Comparison of ENCODE assay signal across 8 cellular contexts in the genomic region with DNA sequence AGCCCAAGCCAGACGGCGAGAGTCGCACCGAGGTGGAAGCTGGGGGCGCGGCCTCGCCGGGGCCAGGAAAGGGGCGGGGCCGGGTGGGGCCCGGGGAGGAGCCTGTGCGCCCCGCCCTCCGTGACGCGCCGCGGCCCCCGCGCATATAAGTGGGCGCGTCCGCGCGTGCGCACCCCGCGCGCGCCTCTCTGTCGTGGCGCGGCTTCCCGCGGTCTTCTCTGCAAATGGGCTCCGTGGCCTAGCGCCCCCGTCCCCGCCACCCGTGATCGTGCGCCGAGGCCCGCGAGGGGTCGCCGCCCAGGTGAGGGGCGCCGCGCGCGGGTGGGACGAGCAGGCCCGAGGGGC. TPM values are rescaled to one million over a fixed set of nuclear protein-coding genes. Genes with fewer than 3 reads are reported as not detected.
DNase-seq lines count a peak whose midpoint lies in the region; ATAC-seq and TF ChIP-seq lines count a peak whose summit lies in the region.

PPDPF (plus strand) TSS at position 172 of the 345 bp plus-strand sequence. CDS start 544 bp downstream, outside the sequence.

- H3K4me1 ChIP-seq in BLaER1 treated with 17β-estradiol and CSF1 and Interleukin-3, amounts not matched to agents 10 nM and 100 nM, result peaks cover 20 to 56% (median 42%) of the 10 kb centered on the region in 10 experiments
- H3K4me1 ChIP-seq in OCI-LY7 (ENCODE audit: insufficient read depth, low read length, poor library complexity, severe bottlenecking) (peaks cover 11% of the 10 kb centered on the region), esophagus (ENCODE audit: control insufficient read depth in 2 of 2, insufficient read depth in 2 of 2, low read length in 1 of 2) (peaks cover 0 to 17% of the 10 kb centered on the region in 2 donors), muscle layer of colon (ENCODE audit: insufficient read depth, low read length) (peaks cover 12% of the 10 kb centered on the region)

- H3K9me3 ChIP-seq in BLaER1 treated with 17β-estradiol and CSF1 and Interleukin-3, amounts not matched to agents 10 nM and 100 nM (replicated peaks in 1 of 11), result peaks cover 8 to 12% (median 10%) of the 10 kb centered on the region in 11 experiments; a peak in 19 of 22 replicates
- H3K9me3 ChIP-seq in OCI-LY7 (ENCODE audit: low read length) (peaks cover 6% of the 10 kb centered on the region; the same call in 1 of the 2 replicates), esophagus (ENCODE audit: control insufficient read depth in 2 of 2, insufficient read depth in 1 of 2, low read depth in 1 of 2, low read length in 1 of 2) (peaks cover 0 to 6% of the 10 kb centered on the region in 2 donors), muscle layer of colon (ENCODE audit: low read length) (no peaks in the 10 kb centered on the region)

- peak within 1 kb of the TSS; percentile 84 to 92 (median 88) for H3K9ac ChIP-seq in BLaER1 treated with 17β-estradiol and CSF1 and Interleukin-3, amounts not matched to agents 10 nM and 100 nM
- H3K9ac ChIP-seq in muscle layer of colon (ENCODE audit: low read length), result peak within 1 kb of the TSS; percentile 27

- H3K27ac ChIP-seq in BLaER1 treated with 17β-estradiol and CSF1 and Interleukin-3, amounts not matched to agents 10 nM and 100 nM, result peak within 1 kb of the TSS; percentile 75 to 92 (median 85)
- H3K27ac ChIP-seq in OCI-LY7 (ENCODE audit: low read depth, low read length, poor library complexity, severe bottlenecking), result peak within 1 kb of the TSS; percentile 22
- peak within 1 kb of the TSS; percentile 93 to 99 for H3K27ac ChIP-seq in esophagus (ENCODE audit: low read depth in 2 of 2, low read length in 1 of 2)
- H3K27ac ChIP-seq in muscle layer of colon (ENCODE audit: low read depth, low read length), result peak within 1 kb of the TSS; percentile 63

- H3K4me3 Mint-ChIP-seq in activated T-cell treated with anti-CD3 and anti-CD28 coated beads, Interleukin-2, amount 50 U/mL, for 24 hours, result peak within 1 kb of the TSS; percentile 82

- BruUV-seq in OCI-LY7 (replicated peaks; lab: Mats Ljungman, UMichigan), result no TSS peak

- intact Hi-C loops in OCI-LY7 (cut with micrococcal nuclease; ENCODE audit: unreplicated experiment), result loop anchor here (2.0 kb wide), 1 partner anchor 24 kb away; no protein-coding TSS in a partner anchor

- H3K79me2 ChIP-seq in OCI-LY7 (ENCODE audit: insufficient read depth, low read depth, low read length), result no peaks in the 10 kb centered on the region; the same call in 1 of the 2 replicates

- peaks cover 2% of the 10 kb centered on the region for H3K9me3 Mint-ChIP-seq in activated T-cell treated with anti-CD3 and anti-CD28 coated beads, Interleukin-2, amount 50 U/mL, for 24 hours

- H3K27me3 Mint-ChIP-seq in activated T-cell treated with anti-CD3 and anti-CD28 coated beads, Interleukin-2, amount 50 U/mL, for 24 hours, result no peaks in the 10 kb centered on the region

- peak; percentile 96 for DNase-seq in GM19238 (ENCODE audit: insufficient read length, low spot score)
- peak; percentile 86 for DNase-seq in OCI-LY7 (ENCODE audit: low spot score)
- peak; percentile 92 for DNase-seq in activated T-cell treated with anti-CD3 and anti-CD28 coated beads, Interleukin-2, amount 50 U/mL, for 24 hours
- DNase-seq in stimulated activated CD8-positive, alpha-beta memory T cell treated with anti-CD3 and anti-CD28 coated beads, Interleukin-4, amount 100 ng/mL, for 4 hours (ENCODE audit: low read depth in 2 of 2, low spot score in 1 of 2), result peak; percentile 69 to 70

- H3K27ac Mint-ChIP-seq in activated T-cell treated with anti-CD3 and anti-CD28 coated beads, Interleukin-2, amount 50 U/mL, for 24 hours, result peak within 1 kb of the TSS; percentile 63

- H3K27me3 ChIP-seq in BLaER1 treated with 17β-estradiol and CSF1 and Interleukin-3, amounts not matched to agents 10 nM and 100 nM, result no peaks in the 10 kb centered on the region; a peak in 1 of 22 replicates
- H3K27me3 ChIP-seq in esophagus (ENCODE audit: control insufficient read depth in 1 of 2, insufficient read depth in 2 of 2, low read length in 2 of 2) (no peaks in the 10 kb centered on the region), muscle layer of colon (ENCODE audit: control insufficient read depth in 1 of 2, insufficient read depth in 2 of 2, low read length in 2 of 2) (peaks cover 0 to 4% of the 10 kb centered on the region in 2 donors)

- peak within 1 kb of the TSS; percentile 84 for H2AFZ ChIP-seq in OCI-LY7 (ENCODE audit: low read length)

- peaks cover 21 to 46% (median 38%) of the 10 kb centered on the region in 11 experiments; a peak in 21 of 22 replicates for H4K20me1 ChIP-seq in BLaER1 treated with 17β-estradiol and CSF1 and Interleukin-3, amounts not matched to agents 10 nM and 100 nM
- no peaks in the 10 kb centered on the region for H4K20me1 ChIP-seq in OCI-LY7 (ENCODE audit: insufficient read depth, low read length)

- peaks cover 31% of the 10 kb centered on the region for H3K36me3 Mint-ChIP-seq in activated T-cell treated with anti-CD3 and anti-CD28 coated beads, Interleukin-2, amount 50 U/mL, for 24 hours (ENCODE audit: low read depth)

- TF ChIP-seq CTCF in OCI-LY7 (conservative IDR thresholded peaks at IDR 0.05; ENCODE audit: low read length), result no peak

- peaks cover 11% of the 10 kb centered on the region for H3K4me1 Mint-ChIP-seq in activated T-cell treated with anti-CD3 and anti-CD28 coated beads, Interleukin-2, amount 50 U/mL, for 24 hours (ENCODE audit: low read depth)

- H3K4me2 ChIP-seq in BLaER1 treated with 17β-estradiol and CSF1 and Interleukin-3, amounts not matched to agents 10 nM and 100 nM, result peak within 1 kb of the TSS; percentile 93 to 100 (median 99)
- H3K4me2 ChIP-seq in OCI-LY7 (ENCODE audit: low read length), result peak within 1 kb of the TSS; percentile 100

- POLR2A ChIA-PET in OCI-LY7 (lab: Charles Lee), result interaction anchor here (0.5 to 1.0 kb wide), 4 partner anchors 24 to 382 kb away, joined by 3 to 4 read pairs (median 4); no protein-coding TSS in a partner anchor

- CTCF ChIA-PET in OCI-LY7 (lab: Charles Lee; ENCODE audit: unreplicated experiment), result interaction anchor here (0.6 kb wide), 2 partner anchors 120 to 1632 kb away, joined by 5 to 9 read pairs; no protein-coding TSS in a partner anchor

- H3K36me3 ChIP-seq in BLaER1 treated with 17β-estradiol and CSF1 and Interleukin-3, amounts not matched to agents 10 nM and 100 nM, result peaks cover 16 to 20% (median 19%) of the 10 kb centered on the region in 11 experiments
- peaks cover 21% of the 10 kb centered on the region for H3K36me3 ChIP-seq in OCI-LY7 (ENCODE audit: insufficient read depth, low read length)
- H3K36me3 ChIP-seq in esophagus (ENCODE audit: control insufficient read depth in 2 of 2, insufficient read depth in 2 of 2, low read length in 1 of 2), result peaks cover 0 to 19% of the 10 kb centered on the region in 2 donors
- peaks cover 19% of the 10 kb centered on the region for H3K36me3 ChIP-seq in muscle layer of colon (ENCODE audit: insufficient read depth, low read length)

- H3K4me3 ChIP-seq in BLaER1 treated with 17β-estradiol and CSF1 and Interleukin-3, amounts not matched to agents 10 nM and 100 nM, result peak within 1 kb of the TSS; percentile 78 to 94 (median 88)
- H3K4me3 ChIP-seq in OCI-LY7 (ENCODE audit: low read depth, low read length, poor library complexity, severe bottlenecking) (peak within 1 kb of the TSS; percentile 95), esophagus (ENCODE audit: low read depth in 1 of 2, low read length in 2 of 2) (peak within 1 kb of the TSS; percentile 75 to 97), muscle layer of colon (ENCODE audit: low read depth in 1 of 2, low read length in 2 of 2) (peak within 1 kb of the TSS; percentile 73 to 95)

- ATAC-seq in HG03439 (IDR thresholded peaks at IDR 0.05; ENCODE audit: unreplicated experiment), result peak; percentile 63

- H3K9me2 ChIP-seq in OCI-LY7 (ENCODE audit: insufficient read depth, low read length), result no peaks in the 10 kb centered on the region

- WGBS in esophagus, 2 donors, result 1% methylated on average over 20 to 54 of the region's 54 CpGs

RNA-seq across cellular contexts. Expression of gene PPDPF, which starts in this region (rescaled TPM):
- total RNA-seq in OCI-LY7 (2014; rRNA removed; shearing (Covaris generic)), result 16.5 and 34.9 TPM in 2 replicates
- total RNA-seq in OCI-LY7 (2022), result 117 and 126 TPM in 2 replicates
- 1,000 to 10,000 TPM in 1 of 2 donors, 100 to 1,000 TPM in 1; 615 to 1,105 TPM for polyA plus RNA-seq in esophagus

Comparison
In these comparisons a context has a peak if more than half of its experiments do, and no peak if none do; other contexts are left out.
1. Peak in every context shown above with its lines: DNase-seq, ATAC-seq, H3K4me3 ChIP-seq and H3K27ac ChIP-seq.
2. H3K27ac ChIP-seq: peak in every context shown above with its lines; median percentile 96 in esophagus; 85 in BLaER1 treated with 17β-estradiol and CSF1 and Interleukin-3, amounts not matched to agents 10 nM and 100 nM; 63 in muscle layer of colon; 22 in OCI-LY7.